In genomic region chr11:11659567-11660341, GRCh38 we compare ENCODE assay signal across 1 cellular context.
A peak's percentile ranks its signal among the peaks of the same experiment; 100 is the strongest.
TF ChIP-seq lines count a peak whose summit lies in the region.

No MANE protein-coding gene starts in this region.

TF ChIP-seq in K562, 482 proteins besides CTCF, POLR2A, EP300 and RAD21:
- TF ChIP-seq ARNT (IDR thresholded peaks at IDR 0.05) (no peak), KLF10 (CRISPR knock-in tag; IDR thresholded peaks at IDR 0.05) (no peak), HDGF (IDR thresholded peaks at IDR 0.05) (no peak), NEUROD1 (IDR thresholded peaks at IDR 0.05; ENCODE audit: borderline replicate concordance, low read depth, low read length, partially characterized antibody) (no peak), ZNF12 (CRISPR knock-in tag; IDR thresholded peaks at IDR 0.05) (no peak), ZNF449 (CRISPR knock-in tag; IDR thresholded peaks at IDR 0.05) (no peak), ZNF134 (CRISPR knock-in tag; conservative IDR thresholded peaks at IDR 0.05) (peak; percentile 87)
